Comparison of ENCODE assay signal across 1 cellular context in genomic region chr4:154622598-154622997, GRCh38.
TF ChIP-seq lines count a peak whose summit lies in the region.

No MANE protein-coding gene starts in this region.

TF ChIP-seq in GM23338, 12 proteins besides CTCF, POLR2A, EP300 and RAD21:
- TF ChIP-seq, protein P1, sequence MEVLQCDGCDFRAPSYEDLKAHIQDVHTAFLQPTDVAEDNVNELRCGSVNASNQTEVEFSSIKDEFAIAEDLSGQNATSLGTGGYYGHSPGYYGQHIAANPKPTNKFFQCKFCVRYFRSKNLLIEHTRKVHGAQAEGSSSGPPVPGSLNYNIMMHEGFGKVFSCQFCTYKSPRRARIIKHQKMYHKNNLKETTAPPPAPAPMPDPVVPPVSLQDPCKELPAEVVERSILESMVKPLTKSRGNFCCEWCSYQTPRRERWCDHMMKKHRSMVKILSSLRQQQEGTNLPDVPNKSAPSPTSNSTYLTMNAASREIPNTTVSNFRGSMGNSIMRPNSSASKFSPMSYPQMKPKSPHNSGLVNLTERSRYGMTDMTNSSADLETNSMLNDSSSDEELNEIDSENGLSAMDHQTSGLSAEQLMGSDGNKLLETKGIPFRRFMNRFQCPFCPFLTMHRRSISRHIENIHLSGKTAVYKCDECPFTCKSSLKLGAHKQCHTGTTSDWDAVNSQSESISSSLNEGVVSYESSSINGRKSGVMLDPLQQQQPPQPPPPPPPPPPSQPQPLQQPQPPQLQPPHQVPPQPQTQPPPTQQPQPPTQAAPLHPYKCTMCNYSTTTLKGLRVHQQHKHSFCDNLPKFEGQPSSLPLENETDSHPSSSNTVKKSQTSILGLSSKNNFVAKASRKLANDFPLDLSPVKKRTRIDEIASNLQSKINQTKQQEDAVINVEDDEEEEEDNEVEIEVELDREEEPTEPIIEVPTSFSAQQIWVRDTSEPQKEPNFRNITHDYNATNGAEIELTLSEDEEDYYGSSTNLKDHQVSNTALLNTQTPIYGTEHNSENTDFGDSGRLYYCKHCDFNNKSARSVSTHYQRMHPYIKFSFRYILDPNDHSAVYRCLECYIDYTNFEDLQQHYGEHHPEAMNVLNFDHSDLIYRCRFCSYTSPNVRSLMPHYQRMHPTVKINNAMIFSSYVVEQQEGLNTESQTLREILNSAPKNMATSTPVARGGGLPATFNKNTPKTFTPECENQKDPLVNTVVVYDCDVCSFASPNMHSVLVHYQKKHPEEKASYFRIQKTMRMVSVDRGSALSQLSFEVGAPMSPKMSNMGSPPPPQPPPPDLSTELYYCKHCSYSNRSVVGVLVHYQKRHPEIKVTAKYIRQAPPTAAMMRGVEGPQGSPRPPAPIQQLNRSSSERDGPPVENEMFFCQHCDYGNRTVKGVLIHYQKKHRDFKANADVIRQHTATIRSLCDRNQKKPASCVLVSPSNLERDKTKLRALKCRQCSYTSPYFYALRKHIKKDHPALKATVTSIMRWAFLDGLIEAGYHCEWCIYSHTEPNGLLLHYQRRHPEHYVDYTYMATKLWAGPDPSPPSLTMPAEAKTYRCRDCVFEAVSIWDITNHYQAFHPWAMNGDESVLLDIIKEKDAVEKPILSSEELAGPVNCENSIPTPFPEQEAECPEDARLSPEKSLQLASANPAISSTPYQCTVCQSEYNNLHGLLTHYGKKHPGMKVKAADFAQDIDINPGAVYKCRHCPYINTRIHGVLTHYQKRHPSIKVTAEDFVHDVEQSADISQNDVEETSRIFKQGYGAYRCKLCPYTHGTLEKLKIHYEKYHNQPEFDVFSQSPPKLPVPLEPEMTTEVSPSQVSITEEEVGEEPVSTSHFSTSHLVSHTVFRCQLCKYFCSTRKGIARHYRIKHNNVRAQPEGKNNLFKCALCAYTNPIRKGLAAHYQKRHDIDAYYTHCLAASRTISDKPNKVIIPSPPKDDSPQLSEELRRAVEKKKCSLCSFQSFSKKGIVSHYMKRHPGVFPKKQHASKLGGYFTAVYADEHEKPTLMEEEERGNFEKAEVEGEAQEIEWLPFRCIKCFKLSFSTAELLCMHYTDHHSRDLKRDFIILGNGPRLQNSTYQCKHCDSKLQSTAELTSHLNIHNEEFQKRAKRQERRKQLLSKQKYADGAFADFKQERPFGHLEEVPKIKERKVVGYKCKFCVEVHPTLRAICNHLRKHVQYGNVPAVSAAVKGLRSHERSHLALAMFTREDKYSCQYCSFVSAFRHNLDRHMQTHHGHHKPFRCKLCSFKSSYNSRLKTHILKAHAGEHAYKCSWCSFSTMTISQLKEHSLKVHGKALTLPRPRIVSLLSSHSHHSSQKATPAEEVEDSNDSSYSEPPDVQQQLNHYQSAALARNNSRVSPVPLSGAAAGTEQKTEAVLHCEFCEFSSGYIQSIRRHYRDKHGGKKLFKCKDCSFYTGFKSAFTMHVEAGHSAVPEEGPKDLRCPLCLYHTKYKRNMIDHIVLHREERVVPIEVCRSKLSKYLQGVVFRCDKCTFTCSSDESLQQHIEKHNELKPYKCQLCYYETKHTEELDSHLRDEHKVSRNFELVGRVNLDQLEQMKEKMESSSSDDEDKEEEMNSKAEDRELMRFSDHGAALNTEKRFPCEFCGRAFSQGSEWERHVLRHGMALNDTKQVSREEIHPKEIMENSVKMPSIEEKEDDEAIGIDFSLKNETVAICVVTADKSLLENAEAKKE (CRISPR knock-in tag; IDR thresholded peaks at IDR 0.05) = no peak
- no peak for TF ChIP-seq STAT1 (IDR thresholded peaks at IDR 0.05; ENCODE audit: unreplicated experiment)
- TF ChIP-seq ZNF114 (CRISPR knock-in tag; IDR thresholded peaks at IDR 0.05) = no peak
- no peak for TF ChIP-seq POLR2AphosphoS5 (IDR thresholded peaks at IDR 0.05; ENCODE audit: low read depth)
- TF ChIP-seq ZNF331 (CRISPR knock-in tag; IDR thresholded peaks at IDR 0.05; ENCODE audit: low read depth) = no peak
- TF ChIP-seq REST (IDR thresholded peaks at IDR 0.05; ENCODE audit: unreplicated experiment) = no peak
- TF ChIP-seq EZH2 (IDR thresholded peaks at IDR 0.05; ENCODE audit: low read depth, unreplicated experiment) = no peak
- TF ChIP-seq, protein P2, sequence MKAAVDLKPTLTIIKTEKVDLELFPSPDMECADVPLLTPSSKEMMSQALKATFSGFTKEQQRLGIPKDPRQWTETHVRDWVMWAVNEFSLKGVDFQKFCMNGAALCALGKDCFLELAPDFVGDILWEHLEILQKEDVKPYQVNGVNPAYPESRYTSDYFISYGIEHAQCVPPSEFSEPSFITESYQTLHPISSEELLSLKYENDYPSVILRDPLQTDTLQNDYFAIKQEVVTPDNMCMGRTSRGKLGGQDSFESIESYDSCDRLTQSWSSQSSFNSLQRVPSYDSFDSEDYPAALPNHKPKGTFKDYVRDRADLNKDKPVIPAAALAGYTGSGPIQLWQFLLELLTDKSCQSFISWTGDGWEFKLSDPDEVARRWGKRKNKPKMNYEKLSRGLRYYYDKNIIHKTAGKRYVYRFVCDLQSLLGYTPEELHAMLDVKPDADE (IDR thresholded peaks at IDR 0.05) = no peak
- no peak for TF ChIP-seq CREB1 (CRISPR knock-in tag; IDR thresholded peaks at IDR 0.05; ENCODE audit: low read depth)
- TF ChIP-seq EZH2phosphoT487 (IDR thresholded peaks at IDR 0.05; ENCODE audit: unreplicated experiment) = no peak
- TF ChIP-seq JUNB (IDR thresholded peaks at IDR 0.05; ENCODE audit: unreplicated experiment) = no peak
- no peak for TF ChIP-seq NANOG (IDR thresholded peaks at IDR 0.05; ENCODE audit: borderline replicate concordance)
TF ChIP-seq in GM23338: peak in this region for 0.
